Comparison of ENCODE assay signal across 9 cellular contexts in genomic region chr3:31960793-31961431, GRCh38. TPM values are rescaled to one million over a fixed set of nuclear protein-coding genes. Genes with fewer than 3 reads are reported as not detected.
A peak's percentile ranks its signal among the peaks of the same experiment; 100 is the strongest.
DNase-seq lines count a peak whose midpoint lies in the region; ATAC-seq, FAIRE-seq and TF ChIP-seq lines count a peak whose summit lies in the region.
"Had no signal": no experiment of that assay in that cellular context is flagged by ENCODE, and none has a peak within 500 bp of the region (broad histone marks: within the 10 kb centered on the region; RNA-seq: fewer than 3 reads in every experiment).

No MANE protein-coding gene starts in this region.

- H2BK20ac ChIP-seq in H1 (ENCODE audit: low read length): peak overlapping the region; percentile 93

- H3K4ac ChIP-seq in H1 (replicated peaks; ENCODE audit: insufficient read length, low read depth, low read length): peak overlapping the region; percentile 75

- peaks cover 8 to 75% of the 10 kb centered on the region in 2 experiments for H3K79me2 ChIP-seq in H1 (ENCODE audit: control insufficient read depth in 1 of 2, insufficient read depth in 2 of 2, low read length in 2 of 2)

- no peak for TF ChIP-seq POLR2A in H1 (IDR thresholded peaks at IDR 0.05; ENCODE audit: control extremely low read depth in 1 of 2, low read depth in 2 of 2, low read length in 2 of 2)

- WGBS in H1 (ENCODE audit: extremely low coverage in 1 of 2, insufficient coverage in 1 of 2, insufficient read length in 1 of 2, insufficient replicate concordance in 2 of 2, low coverage in 1 of 2, low lambda C conversion rate in 2 of 2, missing lambda C conversion rate in 1 of 2), 2 experiments: 38% methylated on average over 4 of the region's 4 CpGs; no CpG with 5 or more reads in 1 of the 2 experiments

- POLR2A ChIA-PET in H1 (lab: Charles Lee; ENCODE audit: partially characterized antibody): interaction anchor here (0.7 to 2.6 kb wide), 9 partner anchors 10 to 225 kb away, joined by 3 to 30 read pairs (median 5); partner anchors contain the start of genes OSBPL10 and ZNF860

- peak overlapping the region; percentile 89 for H4K5ac ChIP-seq in H1 (ENCODE audit: insufficient read length, low read depth, low read length)

- TF ChIP-seq EP300 in H1 (IDR thresholded peaks at IDR 0.05; ENCODE audit: borderline replicate concordance in 1 of 2, low read depth in 2 of 2, low read length in 2 of 2): no peak

- no peak for TF ChIP-seq RAD21 in H1 (IDR thresholded peaks at IDR 0.05 in 1 of 2, conservative IDR thresholded peaks at IDR 0.05 in 1 of 2; ENCODE audit: low read depth in 2 of 2, low read length in 2 of 2)

- no peak overlapping the region for H2AFZ ChIP-seq in H1 (ENCODE audit: low read length)

- no peak overlapping the region for H3K14ac ChIP-seq in H1 (ENCODE audit: insufficient read length)

- H2BK120ac ChIP-seq in H1 (replicated peaks; ENCODE audit: low read depth, low read length): peak overlapping the region; percentile 67

- peak overlapping the region; percentile 90 for H2BK5ac ChIP-seq in H1 (ENCODE audit: low read depth, low read length)

- H3K9ac ChIP-seq in H1 (replicated peaks in 1 of 4; ENCODE audit: extremely low read depth in 1 of 4, low read depth in 3 of 4, low read length in 3 of 4): no peak overlapping the region
- no peak overlapping the region for H3K9ac ChIP-seq in skeletal muscle tissue (ENCODE audit: low read depth in 1 of 3, low read length in 3 of 3)

- H4K91ac ChIP-seq in H1 (replicated peaks; ENCODE audit: insufficient read length, low read length): peak overlapping the region; percentile 97

- DNase-seq in HTR-8/SVneo (ENCODE audit: insufficient read length, low spot score) (peak; percentile 36), H1 (ENCODE audit: low read depth in 1 of 2, low spot score in 2 of 2) (peak in 1 of 2 experiments; percentile 48), HPDE6-E6E7 (ENCODE audit: extremely low spot score) (no peak), putamen (ENCODE audit: low spot score) (no peak), NCI-H510A (lab: John Stamatoyannopoulos, UW) (no peak)
- DNase-seq: activated naive CD8-positive, alpha-beta T cell treated with anti-CD3 and anti-CD28 coated beads, Interleukin-2, amount 10 ng/mL, durations not matched to agents 7 days and 5 days had no signal

- H3K18ac ChIP-seq in H1 (ENCODE audit: extremely low read depth, low read length): peak overlapping the region; percentile 97

- peak overlapping the region; percentile 64 to 85 for H3K4me2 ChIP-seq in H1 (ENCODE audit: insufficient read depth in 1 of 2, low read depth in 2 of 2, low read length in 2 of 2)

- FAIRE-seq in HTR-8/SVneo (lab: Jason Lieb, UNC) (no peak), H1 (lab: Jason Lieb, UNC) (peak; percentile 45)

- no peak overlapping the region for H3K23ac ChIP-seq in H1 (ENCODE audit: insufficient read length)

- peak overlapping the region; percentile 40; the same call in 1 of the 2 replicates for H3K27ac ChIP-seq in H1 (ENCODE audit: low read depth, low read length)
- H3K27ac ChIP-seq in skeletal muscle tissue (ENCODE audit: low read depth, low read length): peak overlapping the region; percentile 68

- H3K79me1 ChIP-seq in H1 (ENCODE audit: low read depth, low read length): no peaks in the 10 kb centered on the region; the same call in 1 of the 2 replicates

- H2BK15ac ChIP-seq in H1 (ENCODE audit: low read length): no peak overlapping the region

- H4K8ac ChIP-seq in H1 (ENCODE audit: extremely low read depth, insufficient read depth, low read length): no peak overlapping the region

- H3K9me3 ChIP-seq in H1 (ENCODE audit: insufficient read depth in 2 of 2, low read depth in 1 of 2, low read length in 1 of 2) (peaks cover 3 to 8% of the 10 kb centered on the region in 2 experiments), skeletal muscle tissue (ENCODE audit: control insufficient read depth in 3 of 3, low read length in 3 of 3) (peaks cover 0 to under 1% (median 0%) of the 10 kb centered on the region in 3 donors)

- H3K4me1 ChIP-seq in H1 (replicated peaks in 1 of 4; ENCODE audit: control insufficient read depth in 3 of 4, insufficient read depth in 4 of 4, low read length in 3 of 4): peaks cover 2 to 29% (median 16%) of the 10 kb centered on the region in 4 experiments
- peaks cover 0 to 20% (median 18%) of the 10 kb centered on the region in 3 donors for H3K4me1 ChIP-seq in skeletal muscle tissue (ENCODE audit: control insufficient read depth in 3 of 3, insufficient read depth in 3 of 3, low read length in 3 of 3)

- H3K23me2 ChIP-seq in H1 (ENCODE audit: low read depth, low read length): peaks cover 2% of the 10 kb centered on the region

- H4K20me1 ChIP-seq in H1 (replicated peaks in 1 of 2; ENCODE audit: control insufficient read depth in 1 of 2, insufficient read depth in 2 of 2, low read length in 2 of 2): no peaks in the 10 kb centered on the region

- CTCF ChIA-PET in H1 (lab: Charles Lee; ENCODE audit: partially characterized antibody): interaction anchor here (0.5 to 2.6 kb wide), 7 partner anchors 10 to 754 kb away, joined by 3 to 10 read pairs (median 4); no protein-coding TSS in a partner anchor

- H2AK5ac ChIP-seq in H1 (ENCODE audit: low read depth, low read length): peak overlapping the region; percentile 76; the same call in 1 of the 2 replicates

- ATAC-seq in GM19372 (IDR thresholded peaks at IDR 0.05; ENCODE audit: low read depth, unreplicated experiment): peak; percentile 70
- ATAC-seq in HG03025 (IDR thresholded peaks at IDR 0.05; ENCODE audit: low FRiP score, unreplicated experiment): no peak

- TF ChIP-seq CTCF in H1 (IDR thresholded peaks at IDR 0.05; ENCODE audit: control extremely low read depth in 1 of 3, insufficient read depth in 1 of 3, low read depth in 1 of 3, low read length in 3 of 3): no peak

- peak overlapping the region in 1 of 4 experiments; percentile 52; a peak in 5 of 8 replicates for H3K4me3 ChIP-seq in H1 (ENCODE audit: extremely low read depth in 1 of 4, insufficient read depth in 2 of 4, low read depth in 3 of 4, low read length in 4 of 4)
- H3K4me3 ChIP-seq in skeletal muscle tissue (ENCODE audit: low read length in 3 of 3): no peak overlapping the region

- no peak overlapping the region for H3K56ac ChIP-seq in H1 (replicated peaks; ENCODE audit: insufficient read length, low read depth, low read length)

- H3K36me3 ChIP-seq in H1 (ENCODE audit: control insufficient read depth in 2 of 4, insufficient read depth in 4 of 4, low read length in 3 of 4): peaks cover 0 to 3% (median under 1%) of the 10 kb centered on the region in 4 experiments; a peak in 4 of 8 replicates
- no peaks in the 10 kb centered on the region for H3K36me3 ChIP-seq in skeletal muscle tissue (ENCODE audit: control insufficient read depth in 3 of 3, insufficient read depth in 3 of 3, low read length in 3 of 3)

- peak overlapping the region; percentile 98 for H2BK12ac ChIP-seq in H1 (ENCODE audit: low read depth, low read length)

- H3K27me3 ChIP-seq in H1 (replicated peaks in 1 of 4; ENCODE audit: control insufficient read depth in 3 of 4, extremely low read depth in 1 of 4, insufficient read depth in 3 of 4, low read length in 3 of 4) (no peaks in the 10 kb centered on the region), skeletal muscle tissue (ENCODE audit: control insufficient read depth in 3 of 3, insufficient read depth in 3 of 3, low read length in 3 of 3) (no peaks in the 10 kb centered on the region)

TF ChIP-seq in H1, 55 proteins besides CTCF, POLR2A, EP300 and RAD21:
- TF ChIP-seq JUND (IDR thresholded peaks at IDR 0.05; ENCODE audit: low read length) (0 out of 2 replicates have a peak, but pooled peaks have one; percentile 28), RXRA (IDR thresholded peaks at IDR 0.05; ENCODE audit: insufficient read depth, low read depth, low read length) (no peak), MAX (IDR thresholded peaks at IDR 0.05) (no peak), SAP30 (IDR thresholded peaks at IDR 0.05; ENCODE audit: insufficient read depth, insufficient replicate concordance, low read length) (no peak)

RNA-seq across cellular contexts. Expression of gene OSBPL10, which starts 20.1 kb away (rescaled TPM):
- total RNA-seq in H1 (2021; fragmentation: NEBNext Ultra II Directional; extraction: Animal tissue kit (Norgen Biotek cat#: 25700)): 86.7 and 88.8 TPM in 2 replicates
- polyA plus RNA-seq in H1 (2011; rRNA removed): 26.2 and 36.7 TPM in 2 replicates
- polyA plus RNA-seq in H1 (2011; cell fraction: cytosol; rRNA removed): 37.2 TPM
- polyA plus RNA-seq in H1 (2011; cell fraction: nucleus; rRNA removed): 64.0 TPM
- 42.5 to 54.1 TPM (median 48.7 TPM) in 4 replicates for polyA plus RNA-seq in H1 (2012, experiment 1 of 2)
- 8.4 TPM for polyA plus RNA-seq in H1 (2012, experiment 2 of 2)
- polyA plus RNA-seq in H1 (2013, experiment 1 of 2): 21.4 TPM
- polyA plus RNA-seq in H1 (2013, experiment 2 of 2): 20.6 TPM
- 96.3 and 100 TPM in 2 replicates for polyA minus RNA-seq in H1 (2011; rRNA and poly(A)+ RNA removed)
- 60.3 TPM for polyA minus RNA-seq in H1 (2011; cell fraction: cytosol; rRNA and poly(A)+ RNA removed)
- 113 TPM for polyA minus RNA-seq in H1 (2011; cell fraction: nucleus; rRNA and poly(A)+ RNA removed)
- 6.8 TPM for total RNA-seq in skeletal muscle tissue

RNA-seq across cellular contexts. Expression of gene ZNF860, which starts 20.6 kb away (rescaled TPM):
- total RNA-seq in H1 (2021; fragmentation: NEBNext Ultra II Directional; extraction: Animal tissue kit (Norgen Biotek cat#: 25700)): 8.6 and 9.8 TPM in 2 replicates
- 1.9 and 3.2 TPM in 2 replicates for polyA plus RNA-seq in H1 (2011; rRNA removed)
- 3.3 TPM for polyA plus RNA-seq in H1 (2011; cell fraction: cytosol; rRNA removed)
- polyA plus RNA-seq in H1 (2011; cell fraction: nucleus; rRNA removed): 4.8 TPM
- 2.9 to 4.5 TPM (median 3.8 TPM) in 4 replicates for polyA plus RNA-seq in H1 (2012, experiment 1 of 2)
- 0.28 TPM for polyA plus RNA-seq in H1 (2012, experiment 2 of 2)
- polyA plus RNA-seq in H1 (2013, experiment 1 of 2): 5.4 TPM
- polyA plus RNA-seq in H1 (2013, experiment 2 of 2): 5.2 TPM
- 12.2 and 15.0 TPM in 2 replicates for polyA minus RNA-seq in H1 (2011; rRNA and poly(A)+ RNA removed)
- polyA minus RNA-seq in H1 (2011; cell fraction: cytosol; rRNA and poly(A)+ RNA removed): 6.0 TPM
- 17.2 TPM for polyA minus RNA-seq in H1 (2011; cell fraction: nucleus; rRNA and poly(A)+ RNA removed)
- under 0.01 TPM for total RNA-seq in skeletal muscle tissue
- total RNA-seq: activated naive CD8-positive, alpha-beta T cell treated with anti-CD3 and anti-CD28 coated beads, Interleukin-2, amount 10 ng/mL, durations not matched to agents 7 days and 5 days had no signal

Comparison
In these comparisons a context has a peak if more than half of its experiments do, and no peak if none do; other contexts are left out.
1. RNA of gene OSBPL10, which starts 20.1 kb away (total RNA-seq): 86.7 to 88.8 TPM in H1; 6.8 TPM in skeletal muscle tissue (single experiment); every median in the first group is over 10 times any median in the second.